8 cellular contexts compared by ENCODE assay signal in the genomic region with DNA sequence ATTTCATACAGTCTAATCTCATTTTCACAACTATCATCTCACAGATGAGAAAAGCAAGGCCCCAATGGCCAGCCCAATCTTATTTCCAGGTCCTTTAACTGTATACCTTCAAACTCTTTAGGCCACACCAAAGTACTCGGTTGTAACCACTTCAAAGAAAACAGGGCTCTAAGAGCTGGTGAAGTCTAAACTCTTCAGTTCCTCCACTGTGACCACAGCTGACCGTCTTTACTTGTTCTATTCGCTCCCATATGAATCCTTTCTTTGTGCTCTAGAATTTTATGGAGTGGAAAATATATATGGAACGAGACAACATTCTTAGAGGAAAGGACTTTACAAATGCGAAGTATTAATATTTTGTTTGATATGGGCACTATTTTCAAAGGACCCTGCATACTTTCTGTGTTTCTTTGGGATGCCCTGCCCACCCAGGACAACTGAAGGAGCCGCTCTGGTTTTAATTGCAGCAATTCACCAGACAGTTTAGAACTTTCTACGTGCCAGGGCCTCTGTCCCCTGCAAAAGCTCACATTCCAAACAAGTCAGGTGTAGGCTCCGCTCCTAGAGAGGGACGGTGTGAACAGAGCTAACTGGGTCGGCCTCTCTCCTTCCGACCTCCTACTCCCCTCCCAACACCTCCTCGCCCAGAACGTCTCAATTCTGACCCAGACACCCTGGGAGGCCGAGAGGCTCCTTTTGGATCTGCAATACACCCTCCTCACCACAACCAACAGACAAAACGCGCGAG. TPM values are rescaled to one million over a fixed set of nuclear protein-coding genes. Genes with fewer than 3 reads are reported as not detected.
DNase-seq lines count a peak whose midpoint lies in the region; ATAC-seq and TF ChIP-seq lines count a peak whose summit lies in the region.

No MANE protein-coding gene starts in this region.

- no peak for DNase-seq in brain microvascular endothelial cell
- DNase-seq in upper lobe of left lung, result no peak
- DNase-seq in dermis blood vessel endothelial cell, result no peak

- TF ChIP-seq RAD21 in liver (IDR thresholded peaks at IDR 0.05), result no peak

- H3K27me3 ChIP-seq in HUES64 (ENCODE audit: insufficient read depth, low read length) (peaks cover 77% of the 10 kb centered on the region), brain microvascular endothelial cell (replicated peaks) (no peaks in the 10 kb centered on the region), liver (ENCODE audit: control insufficient read depth in 4 of 4, insufficient read depth in 4 of 4, low read length in 3 of 4) (no peaks in the 10 kb centered on the region), upper lobe of left lung (no peaks in the 10 kb centered on the region)

- peak overlapping the region; percentile 64 for H3K4me3 ChIP-seq in HUES64 (ENCODE audit: low read length)
- H3K4me3 ChIP-seq in brain microvascular endothelial cell (ENCODE audit: low read depth, low read length), result peak overlapping the region; percentile 69
- H3K4me3 ChIP-seq in liver (ENCODE audit: low read depth in 1 of 3, low read length in 3 of 3), result peak overlapping the region; percentile 44 to 69 (median 65)
- peak overlapping the region; percentile 54 to 83 (median 65) for H3K4me3 ChIP-seq in upper lobe of left lung

- ATAC-seq in upper lobe of left lung (ENCODE audit: low FRiP score in 2 of 2) (peak in 1 of 2 donors; percentile 55), HG02623 (IDR thresholded peaks at IDR 0.05; ENCODE audit: unreplicated experiment) (no peak), GM18498 (IDR thresholded peaks at IDR 0.05; ENCODE audit: unreplicated experiment) (no peak)

- H3K9ac ChIP-seq in HUES64 (ENCODE audit: low read depth, low read length) (peak overlapping the region; percentile 70), liver (ENCODE audit: low read depth in 1 of 2, low read length in 2 of 2) (peak overlapping the region; percentile 22 to 55)

- H3K4me1 ChIP-seq in HUES64 (ENCODE audit: insufficient read depth, low read length) (peaks cover 60% of the 10 kb centered on the region), liver (ENCODE audit: control insufficient read depth in 4 of 4, insufficient read depth in 4 of 4, low read length in 3 of 4) (peaks cover 3 to 25% (median 14%) of the 10 kb centered on the region in 4 donors), upper lobe of left lung (peaks cover 52 to 61% (median 57%) of the 10 kb centered on the region in 4 donors)

- H3K9me3 ChIP-seq in HUES64 (ENCODE audit: insufficient read depth, low read depth, low read length) (no peaks in the 10 kb centered on the region), liver (ENCODE audit: control insufficient read depth in 4 of 4, low read length in 3 of 4) (no peaks in the 10 kb centered on the region), upper lobe of left lung (no peaks in the 10 kb centered on the region)

- no peak for TF ChIP-seq EP300 in upper lobe of left lung (IDR thresholded peaks at IDR 0.05)

- H3K36me3 ChIP-seq in HUES64 (ENCODE audit: insufficient read depth, low read length) (no peaks in the 10 kb centered on the region), brain microvascular endothelial cell (replicated peaks) (no peaks in the 10 kb centered on the region), liver (ENCODE audit: control insufficient read depth in 4 of 4, insufficient read depth in 3 of 4, low read depth in 1 of 4, low read length in 3 of 4) (no peaks in the 10 kb centered on the region), upper lobe of left lung (no peaks in the 10 kb centered on the region)

- H3K27ac ChIP-seq in HUES64 (ENCODE audit: low read depth, low read length) (peak overlapping the region; percentile 84; the same call in 1 of the 2 replicates), brain microvascular endothelial cell (peak overlapping the region; percentile 71), liver (ENCODE audit: low read depth in 1 of 2, low read length in 2 of 2) (peak overlapping the region; percentile 68 to 72), upper lobe of left lung (peak overlapping the region; percentile 83 to 97 (median 90))

- TF ChIP-seq CTCF in GM12873 (IDR thresholded peaks at IDR 0.05; ENCODE audit: insufficient read depth, low read depth, low read length, missing control alignments), result peak; percentile 39
- TF ChIP-seq CTCF in brain microvascular endothelial cell (IDR thresholded peaks at IDR 0.05; ENCODE audit: low read depth, low read length, missing control alignments), result peak; percentile 27
- no peak for TF ChIP-seq CTCF in liver (IDR thresholded peaks at IDR 0.05; ENCODE audit: low read depth, low read length, missing input control)
- no peak for TF ChIP-seq CTCF in upper lobe of left lung (IDR thresholded peaks at IDR 0.05)

- in situ Hi-C loops in brain microvascular endothelial cell (cut with HindIII; ENCODE audit: low pct_ligation_motif_present, low sequenced_read_pairs), result no loop called here

- no peak for TF ChIP-seq POLR2A in upper lobe of left lung (IDR thresholded peaks at IDR 0.05)

- 18% methylated on average over 16 of the region's 17 CpGs for WGBS in HUES64
- WGBS in liver, result 36% methylated on average over 17 of the region's 17 CpGs
- WGBS in upper lobe of left lung, 2 donors, result 25 to 28% methylated on average over 17 of the region's 17 CpGs

TF ChIP-seq in liver, 16 proteins besides CTCF, POLR2A, EP300 and RAD21:
- TF ChIP-seq EGR1 (IDR thresholded peaks at IDR 0.05; ENCODE audit: low read depth in 2 of 2), result no peak
- TF ChIP-seq NR2F2 (IDR thresholded peaks at IDR 0.05), result no peak
- TF ChIP-seq FOXA2 (IDR thresholded peaks at IDR 0.05), result no peak
- TF ChIP-seq YY1 (IDR thresholded peaks at IDR 0.05), result no peak
- TF ChIP-seq FOXA1 (IDR thresholded peaks at IDR 0.05), result no peak
- no peak for TF ChIP-seq HNF4G (IDR thresholded peaks at IDR 0.05)
- TF ChIP-seq, protein P1, sequence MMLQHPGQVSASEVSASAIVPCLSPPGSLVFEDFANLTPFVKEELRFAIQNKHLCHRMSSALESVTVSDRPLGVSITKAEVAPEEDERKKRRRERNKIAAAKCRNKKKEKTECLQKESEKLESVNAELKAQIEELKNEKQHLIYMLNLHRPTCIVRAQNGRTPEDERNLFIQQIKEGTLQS (IDR thresholded peaks at IDR 0.05), result no peak
- TF ChIP-seq, protein P2, sequence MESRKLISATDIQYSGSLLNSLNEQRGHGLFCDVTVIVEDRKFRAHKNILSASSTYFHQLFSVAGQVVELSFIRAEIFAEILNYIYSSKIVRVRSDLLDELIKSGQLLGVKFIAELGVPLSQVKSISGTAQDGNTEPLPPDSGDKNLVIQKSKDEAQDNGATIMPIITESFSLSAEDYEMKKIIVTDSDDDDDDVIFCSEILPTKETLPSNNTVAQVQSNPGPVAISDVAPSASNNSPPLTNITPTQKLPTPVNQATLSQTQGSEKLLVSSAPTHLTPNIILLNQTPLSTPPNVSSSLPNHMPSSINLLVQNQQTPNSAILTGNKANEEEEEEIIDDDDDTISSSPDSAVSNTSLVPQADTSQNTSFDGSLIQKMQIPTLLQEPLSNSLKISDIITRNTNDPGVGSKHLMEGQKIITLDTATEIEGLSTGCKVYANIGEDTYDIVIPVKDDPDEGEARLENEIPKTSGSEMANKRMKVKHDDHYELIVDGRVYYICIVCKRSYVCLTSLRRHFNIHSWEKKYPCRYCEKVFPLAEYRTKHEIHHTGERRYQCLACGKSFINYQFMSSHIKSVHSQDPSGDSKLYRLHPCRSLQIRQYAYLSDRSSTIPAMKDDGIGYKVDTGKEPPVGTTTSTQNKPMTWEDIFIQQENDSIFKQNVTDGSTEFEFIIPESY (IDR thresholded peaks at IDR 0.05), result no peak
- TF ChIP-seq, protein P3, sequence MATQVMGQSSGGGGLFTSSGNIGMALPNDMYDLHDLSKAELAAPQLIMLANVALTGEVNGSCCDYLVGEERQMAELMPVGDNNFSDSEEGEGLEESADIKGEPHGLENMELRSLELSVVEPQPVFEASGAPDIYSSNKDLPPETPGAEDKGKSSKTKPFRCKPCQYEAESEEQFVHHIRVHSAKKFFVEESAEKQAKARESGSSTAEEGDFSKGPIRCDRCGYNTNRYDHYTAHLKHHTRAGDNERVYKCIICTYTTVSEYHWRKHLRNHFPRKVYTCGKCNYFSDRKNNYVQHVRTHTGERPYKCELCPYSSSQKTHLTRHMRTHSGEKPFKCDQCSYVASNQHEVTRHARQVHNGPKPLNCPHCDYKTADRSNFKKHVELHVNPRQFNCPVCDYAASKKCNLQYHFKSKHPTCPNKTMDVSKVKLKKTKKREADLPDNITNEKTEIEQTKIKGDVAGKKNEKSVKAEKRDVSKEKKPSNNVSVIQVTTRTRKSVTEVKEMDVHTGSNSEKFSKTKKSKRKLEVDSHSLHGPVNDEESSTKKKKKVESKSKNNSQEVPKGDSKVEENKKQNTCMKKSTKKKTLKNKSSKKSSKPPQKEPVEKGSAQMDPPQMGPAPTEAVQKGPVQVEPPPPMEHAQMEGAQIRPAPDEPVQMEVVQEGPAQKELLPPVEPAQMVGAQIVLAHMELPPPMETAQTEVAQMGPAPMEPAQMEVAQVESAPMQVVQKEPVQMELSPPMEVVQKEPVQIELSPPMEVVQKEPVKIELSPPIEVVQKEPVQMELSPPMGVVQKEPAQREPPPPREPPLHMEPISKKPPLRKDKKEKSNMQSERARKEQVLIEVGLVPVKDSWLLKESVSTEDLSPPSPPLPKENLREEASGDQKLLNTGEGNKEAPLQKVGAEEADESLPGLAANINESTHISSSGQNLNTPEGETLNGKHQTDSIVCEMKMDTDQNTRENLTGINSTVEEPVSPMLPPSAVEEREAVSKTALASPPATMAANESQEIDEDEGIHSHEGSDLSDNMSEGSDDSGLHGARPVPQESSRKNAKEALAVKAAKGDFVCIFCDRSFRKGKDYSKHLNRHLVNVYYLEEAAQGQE (IDR thresholded peaks at IDR 0.05), result no peak
- TF ChIP-seq, protein P4, sequence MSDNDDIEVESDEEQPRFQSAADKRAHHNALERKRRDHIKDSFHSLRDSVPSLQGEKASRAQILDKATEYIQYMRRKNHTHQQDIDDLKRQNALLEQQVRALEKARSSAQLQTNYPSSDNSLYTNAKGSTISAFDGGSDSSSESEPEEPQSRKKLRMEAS (IDR thresholded peaks at IDR 0.05), result no peak
- TF ChIP-seq HNF4A (conservative IDR thresholded peaks at IDR 0.05), result no peak
- TF ChIP-seq RXRA (IDR thresholded peaks at IDR 0.05), result no peak
- no peak for TF ChIP-seq TAF1 (conservative IDR thresholded peaks at IDR 0.05)
- no peak for TF ChIP-seq JUND (IDR thresholded peaks at IDR 0.05)
- TF ChIP-seq GABPA (IDR thresholded peaks at IDR 0.05 in 1 of 2, conservative IDR thresholded peaks at IDR 0.05 in 1 of 2), result no peak
- TF ChIP-seq SP1 (IDR thresholded peaks at IDR 0.05), result no peak

RNA-seq across cellular contexts. Expression of a gene that starts 15.7 kb away (rescaled TPM):
- 5.6 TPM for polyA plus RNA-seq in HUES64 (2013, experiment 1 of 2)
- polyA plus RNA-seq in HUES64 (2013, experiment 2 of 2), result 7.2 TPM
- total RNA-seq in liver, result 1 to 10 TPM; 2.9 to 8.4 TPM
- polyA plus RNA-seq in liver, result 1 to 10 TPM in 1 of 2 donors, under 1 TPM in 1; 0.56 to 1.9 TPM
- total RNA-seq in upper lobe of left lung, result 10 to 100 TPM; 15.0 to 43.6 (median 26.1) TPM
- 26.6 and 29.1 TPM in 2 replicates for total RNA-seq in dermis blood vessel endothelial cell

Comparison
In these comparisons a context has a peak if more than half of its experiments do, and no peak if none do; other contexts are left out.
1. CTCF ChIP-seq: peak in GM12873 (single experiment) and brain microvascular endothelial cell (single experiment); none in liver (single experiment) and upper lobe of left lung (0 of 6).
2. Peak in every context shown above with its lines, with median percentiles within 50 percentile points of each other: H3K27ac ChIP-seq and H3K4me3 ChIP-seq.